In genomic region chr2:191691016-191691725, GRCh38 we compare ENCODE assay signal across 8 cellular contexts. TPM values are rescaled to one million over a fixed set of nuclear protein-coding genes. Genes with fewer than 3 reads are reported as not detected.
A peak's percentile ranks its signal among the peaks of the same experiment; 100 is the strongest.
DNase-seq lines count a peak whose midpoint lies in the region; ATAC-seq and TF ChIP-seq lines count a peak whose summit lies in the region.

No MANE protein-coding gene starts in this region.

- TF ChIP-seq CTCF in activated B cell treated with CpG ODN at 0.5 μM for 24 hours (IDR thresholded peaks at IDR 0.05) = no peak

- peaks cover 0 to 2% of the 10 kb centered on the region in 2 donors for H3K27me3 Mint-ChIP-seq in CD8-positive, alpha-beta memory T cell
- no peaks in the 10 kb centered on the region for H3K27me3 Mint-ChIP-seq in activated B cell treated with CpG ODN at 0.5 μM for 24 hours
- no peaks in the 10 kb centered on the region for H3K27me3 Mint-ChIP-seq in natural killer cell treated with Interleukin-12 subunit alpha and Interleukin-12 subunit beta and Interleukin-15 and Interleukin-18, amount 100 ng/mL, for 72 hours

- H3K9me3 ChIP-seq in CD8-positive, alpha-beta memory T cell (ENCODE audit: low read length) = no peaks in the 10 kb centered on the region

- peak; percentile 42 for TF ChIP-seq POLR2A in erythroblast (IDR thresholded peaks at IDR 0.05; ENCODE audit: low read length)

- no peak overlapping the region for H3K4me3 Mint-ChIP-seq in CD8-positive, alpha-beta memory T cell
- no peak overlapping the region for H3K4me3 Mint-ChIP-seq in activated B cell treated with CpG ODN at 0.5 μM for 24 hours
- H3K4me3 Mint-ChIP-seq in natural killer cell treated with Interleukin-12 subunit alpha and Interleukin-12 subunit beta and Interleukin-15 and Interleukin-18, amount 100 ng/mL, for 72 hours = no peak overlapping the region

- POLR2A ChIA-PET in CD8-positive, alpha-beta memory T cell (lab: Charles Lee) = interaction anchor here (0.6 to 1.0 kb wide), 2 partner anchors 11 to 120 kb away, joined by 3 to 7 read pairs; no protein-coding TSS in a partner anchor
- POLR2A ChIA-PET in activated B cell treated with CpG ODN at 0.5 μM for 24 hours (lab: Charles Lee) = interaction anchor here (0.6 to 1.7 kb wide), 5 partner anchors 14 to 124 kb away, joined by 4 to 8 read pairs (median 5); partner anchors contain the start of gene NABP1

- CTCF ChIA-PET in CD8-positive, alpha-beta memory T cell (lab: Charles Lee) = interaction anchor here (0.6 to 2.6 kb wide), 17 partner anchors 9 to 638 kb away, joined by 3 to 7 read pairs (median 4); partner anchors contain the start of gene NABP1
- CTCF ChIA-PET in activated B cell treated with CpG ODN at 0.5 μM for 24 hours (lab: Charles Lee) = interaction anchor here (0.7 to 2.7 kb wide), 16 partner anchors 10 to 953 kb away, joined by 3 to 38 read pairs (median 4); no protein-coding TSS in a partner anchor

- intact Hi-C loops in activated B cell treated with CpG ODN at 0.5 μM for 24 hours (cut with micrococcal nuclease) = loop anchor here (1.0 to 2.0 kb wide), 6 partner anchors 14 to 471 kb away; no protein-coding TSS in a partner anchor

- no peaks in the 10 kb centered on the region for H3K9me3 Mint-ChIP-seq in CD8-positive, alpha-beta memory T cell
- no peaks in the 10 kb centered on the region for H3K9me3 Mint-ChIP-seq in activated B cell treated with CpG ODN at 0.5 μM for 24 hours
- H3K9me3 Mint-ChIP-seq in natural killer cell treated with Interleukin-12 subunit alpha and Interleukin-12 subunit beta and Interleukin-15 and Interleukin-18, amount 100 ng/mL, for 72 hours = no peaks in the 10 kb centered on the region

- H3K27me3 ChIP-seq in CD8-positive, alpha-beta memory T cell (ENCODE audit: insufficient read depth, low read length, poor library complexity, severe bottlenecking) = no peaks in the 10 kb centered on the region

- H3K27ac Mint-ChIP-seq in CD8-positive, alpha-beta memory T cell = peak overlapping the region in 7 of 8 donors; percentile 7 to 88 (median 47)
- H3K27ac Mint-ChIP-seq in activated B cell treated with CpG ODN at 0.5 μM for 24 hours = peak overlapping the region; percentile 41
- H3K27ac Mint-ChIP-seq in natural killer cell treated with Interleukin-12 subunit alpha and Interleukin-12 subunit beta and Interleukin-15 and Interleukin-18, amount 100 ng/mL, for 72 hours = peak overlapping the region; percentile 35 to 71

- peak; percentile 73 for ATAC-seq in GM18519 (IDR thresholded peaks at IDR 0.05; ENCODE audit: low FRiP score, unreplicated experiment)
- peak; percentile 58 for ATAC-seq in HG02970 (IDR thresholded peaks at IDR 0.05; ENCODE audit: low FRiP score, unreplicated experiment)
- peak; percentile 85 for ATAC-seq in activated B cell treated with CpG ODN at 0.5 μM for 24 hours (ENCODE audit: low read depth)
- ATAC-seq in natural killer cell treated with Interleukin-12 subunit alpha and Interleukin-12 subunit beta and Interleukin-15 and Interleukin-18, amount 100 ng/mL, for 72 hours = peak; percentile 67 to 74

- H3K4me1 Mint-ChIP-seq in CD8-positive, alpha-beta memory T cell = peaks cover 17 to 35% (median 18%) of the 10 kb centered on the region in 3 donors
- H3K4me1 Mint-ChIP-seq in activated B cell treated with CpG ODN at 0.5 μM for 24 hours = peaks cover 34% of the 10 kb centered on the region
- H3K4me1 Mint-ChIP-seq in natural killer cell treated with Interleukin-12 subunit alpha and Interleukin-12 subunit beta and Interleukin-15 and Interleukin-18, amount 100 ng/mL, for 72 hours (ENCODE audit: low read depth in 2 of 2) = peaks cover 30 to 39% of the 10 kb centered on the region in 2 donors

- H3K4me3 ChIP-seq in CD8-positive, alpha-beta memory T cell (ENCODE audit: low read length) = no peak overlapping the region

- peaks cover 4 to 45% (median 11%) of the 10 kb centered on the region in 3 donors for H3K36me3 Mint-ChIP-seq in CD8-positive, alpha-beta memory T cell
- peaks cover 38% of the 10 kb centered on the region for H3K36me3 Mint-ChIP-seq in activated B cell treated with CpG ODN at 0.5 μM for 24 hours (ENCODE audit: low read depth)
- peaks cover 17% of the 10 kb centered on the region for H3K36me3 Mint-ChIP-seq in natural killer cell treated with Interleukin-12 subunit alpha and Interleukin-12 subunit beta and Interleukin-15 and Interleukin-18, amount 100 ng/mL, for 72 hours

- peak in 4 of 5 donors; percentile 36 to 57 (median 55) for DNase-seq in CD8-positive, alpha-beta memory T cell
- DNase-seq in NCI-H2227 (lab: John Stamatoyannopoulos, UW; ENCODE audit: unreplicated experiment) (peak; percentile 69), activated B cell treated with CpG ODN at 0.5 μM for 24 hours (no peak), erythroblast (lab: John Stamatoyannopoulos, UW) (peak; percentile 82 to 86), HK-2 (ENCODE audit: unreplicated experiment) (no peak)
- no peak for DNase-seq in natural killer cell treated with Interleukin-12 subunit alpha and Interleukin-12 subunit beta and Interleukin-15 and Interleukin-18, amount 100 ng/mL, for 72 hours (ENCODE audit: low spot score)

- no peak overlapping the region for H3K27ac ChIP-seq in CD8-positive, alpha-beta memory T cell (ENCODE audit: low read depth, low read length)

- H3K36me3 ChIP-seq in CD8-positive, alpha-beta memory T cell (ENCODE audit: insufficient read depth, low read length) = peaks cover 14% of the 10 kb centered on the region

- H3K4me1 ChIP-seq in CD8-positive, alpha-beta memory T cell (ENCODE audit: insufficient read depth, low read length) = peaks cover 10% of the 10 kb centered on the region

RNA-seq across cellular contexts. Expression of gene NABP1, which starts 13.2 kb away (rescaled TPM):
- total RNA-seq in CD8-positive, alpha-beta memory T cell = 10 to 100 TPM; 44.9 to 48.2 TPM
- polyA plus RNA-seq in CD8-positive, alpha-beta memory T cell = 13.9 TPM
- total RNA-seq in activated B cell treated with CpG ODN at 0.5 μM for 24 hours = 69.6 and 86.0 TPM in 2 replicates
- 100 to 1,000 TPM; 125 to 138 TPM for total RNA-seq in natural killer cell treated with Interleukin-12 subunit alpha and Interleukin-12 subunit beta and Interleukin-15 and Interleukin-18, amount 100 ng/mL, for 72 hours

Comparison
In these comparisons a context has a peak if more than half of its experiments do, and no peak if none do; other contexts are left out.
1. DNase-seq: peak in CD8-positive, alpha-beta memory T cell (4 of 5), NCI-H2227 (single experiment) and erythroblast (2 of 2); none in activated B cell treated with CpG ODN at 0.5 μM for 24 hours (single experiment), natural killer cell treated with Interleukin-12 subunit alpha and Interleukin-12 subunit beta and Interleukin-15 and Interleukin-18, amount 100 ng/mL, for 72 hours (single experiment) and HK-2 (single experiment).
2. Peak in every context shown above with its lines, with median percentiles within 50 percentile points of each other: H3K27ac Mint-ChIP-seq and ATAC-seq.